Comparison of ENCODE assay signal across 9 cellular contexts in the genomic region with DNA sequence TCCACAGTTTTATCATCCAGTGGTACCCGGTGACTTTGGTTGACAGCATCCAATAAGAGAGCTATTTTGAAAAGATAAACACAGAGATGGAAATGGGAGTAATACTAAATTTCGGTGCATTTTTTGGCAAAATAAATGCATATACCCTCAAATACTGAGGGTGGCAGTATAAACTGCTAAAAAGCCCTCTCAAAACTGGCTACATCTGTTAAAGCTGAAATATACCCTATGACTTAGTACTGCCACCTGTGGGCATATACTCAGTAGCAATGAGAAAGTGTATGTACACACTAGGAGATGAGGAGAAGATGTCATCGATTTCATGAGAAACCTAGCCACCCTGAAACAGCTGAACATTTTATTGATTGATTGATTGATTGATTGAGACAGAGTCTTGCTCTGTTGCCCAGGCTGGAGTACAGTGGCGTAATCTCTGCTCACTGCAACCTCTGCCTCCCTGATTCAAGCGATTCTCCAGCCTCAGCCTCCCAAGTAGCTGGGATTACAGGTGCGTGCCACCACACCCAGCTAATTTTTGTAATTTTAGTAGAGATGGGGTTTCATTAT. TPM values are rescaled to one million over a fixed set of nuclear protein-coding genes. Genes with fewer than 3 reads are reported as not detected.
A peak's percentile ranks its signal among the peaks of the same experiment; 100 is the strongest.
DNase-seq lines count a peak whose midpoint lies in the region; ATAC-seq and TF ChIP-seq lines count a peak whose summit lies in the region.
"Had no signal": no experiment of that assay in that cellular context is flagged by ENCODE, and none has a peak within 500 bp of the region (broad histone marks: within the 10 kb centered on the region; RNA-seq: fewer than 3 reads in every experiment).

No MANE protein-coding gene starts in this region.

- no peak overlapping the region for H3K4me3 ChIP-seq in neural progenitor cell
- H3K4me3 ChIP-seq: BLaER1 had no signal

- no peaks in the 10 kb centered on the region for H3K36me3 Mint-ChIP-seq in neural progenitor cell

- H3K79me2 ChIP-seq in neural progenitor cell (ENCODE audit: low read depth): no peaks in the 10 kb centered on the region

- H4K20me1 ChIP-seq in neural progenitor cell (ENCODE audit: low read depth): no peaks in the 10 kb centered on the region
- H4K20me1 ChIP-seq: BLaER1 had no signal

- DNase-seq in NCI-H1436 (lab: John Stamatoyannopoulos, UW): peak; percentile 9
- no peak for DNase-seq in NCI-H1436 treated with DMSO at 0.1 percent for 48 hours (lab: John Stamatoyannopoulos, UW)
- DNase-seq in HEK293T (ENCODE audit: extremely low spot score): peak; percentile 55
- peak; percentile 29 for DNase-seq in NOMO-1 treated with dmso at 0.1 percent for 144 hours (lab: John Stamatoyannopoulos, UW; ENCODE audit: unreplicated experiment)
- DNase-seq in dermis blood vessel endothelial cell: peak; percentile 83
- no peak for DNase-seq in neural progenitor cell (ENCODE audit: low spot score)
- no peak for DNase-seq in activated effector memory CD4-positive, alpha-beta T cell treated with anti-CD3 and anti-CD28 coated beads, Interleukin-2, amount 50 U/mL, for 16 hours

- no peak overlapping the region for H3K9ac ChIP-seq in neural progenitor cell
- H3K9ac ChIP-seq: BLaER1 had no signal

- peaks cover 9% of the 10 kb centered on the region for H3K27me3 Mint-ChIP-seq in neural progenitor cell (ENCODE audit: insufficient read depth, low read depth)

- CTCF ChIA-PET in HEK293T (lab: Yijun Ruan, JAX): interaction anchor here (0.7 to 1.5 kb wide), 5 partner anchors 12 to 171 kb away, joined by 3 to 6 read pairs (median 4); partner anchors contain the start of gene TMEM128

- TF ChIP-seq CTCF in neural progenitor cell (IDR thresholded peaks at IDR 0.05): peak; percentile 7

- H3K27me3 ChIP-seq in neural progenitor cell: no peaks in the 10 kb centered on the region
- H3K27me3 ChIP-seq: BLaER1 had no signal

- H3K9me3 ChIP-seq in neural progenitor cell (ENCODE audit: low read depth): no peaks in the 10 kb centered on the region
- H3K9me3 ChIP-seq: BLaER1 had no signal

- no peak overlapping the region for H3K27ac Mint-ChIP-seq in neural progenitor cell

- H3K4me1 Mint-ChIP-seq in neural progenitor cell: peaks cover 9% of the 10 kb centered on the region

- no peak overlapping the region for H3K27ac ChIP-seq in neural progenitor cell
- H3K27ac ChIP-seq: BLaER1 had no signal

- no peak overlapping the region for H3K4me2 ChIP-seq in neural progenitor cell
- H3K4me2 ChIP-seq: BLaER1 had no signal

- H3K4me3 Mint-ChIP-seq in neural progenitor cell: no peak overlapping the region

- no peak for ATAC-seq in HG03196 (IDR thresholded peaks at IDR 0.05; ENCODE audit: unreplicated experiment)

- no peaks in the 10 kb centered on the region for H3K9me3 Mint-ChIP-seq in neural progenitor cell

- H3K36me3 ChIP-seq in neural progenitor cell: no peaks in the 10 kb centered on the region

- H3F3A ChIP-seq in neural progenitor cell (ENCODE audit: low read depth): no peaks in the 10 kb centered on the region

- POLR2A ChIA-PET in HEK293T (lab: Yijun Ruan, JAX): interaction anchor here (1.0 to 2.2 kb wide), 2 partner anchors 9 to 12 kb away, joined by 3 to 19 read pairs; partner anchors contain the start of gene TMEM128

- H3K4me1 ChIP-seq in neural progenitor cell: no peaks in the 10 kb centered on the region
- H3K4me1 ChIP-seq: BLaER1 had no signal

- H2AFZ ChIP-seq in neural progenitor cell (replicated peaks): no peak overlapping the region

TF ChIP-seq in HEK293T, 16 proteins besides CTCF, POLR2A, EP300 and RAD21:
- TF ChIP-seq ARNT (IDR thresholded peaks at IDR 0.05): no peak
- TF ChIP-seq CTBP1 (IDR thresholded peaks at IDR 0.05; ENCODE audit: borderline replicate concordance): no peak
- TF ChIP-seq FOXK2 (IDR thresholded peaks at IDR 0.05): no peak
- no peak for TF ChIP-seq ELF4 (IDR thresholded peaks at IDR 0.05)
- TF ChIP-seq, protein P1, sequence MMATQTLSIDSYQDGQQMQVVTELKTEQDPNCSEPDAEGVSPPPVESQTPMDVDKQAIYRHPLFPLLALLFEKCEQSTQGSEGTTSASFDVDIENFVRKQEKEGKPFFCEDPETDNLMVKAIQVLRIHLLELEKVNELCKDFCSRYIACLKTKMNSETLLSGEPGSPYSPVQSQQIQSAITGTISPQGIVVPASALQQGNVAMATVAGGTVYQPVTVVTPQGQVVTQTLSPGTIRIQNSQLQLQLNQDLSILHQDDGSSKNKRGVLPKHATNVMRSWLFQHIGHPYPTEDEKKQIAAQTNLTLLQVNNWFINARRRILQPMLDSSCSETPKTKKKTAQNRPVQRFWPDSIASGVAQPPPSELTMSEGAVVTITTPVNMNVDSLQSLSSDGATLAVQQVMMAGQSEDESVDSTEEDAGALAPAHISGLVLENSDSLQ (IDR thresholded peaks at IDR 0.05): peak; percentile 59
- TF ChIP-seq BHLHE40 (IDR thresholded peaks at IDR 0.05; ENCODE audit: borderline replicate concordance): no peak
- no peak for TF ChIP-seq FOXA1 (IDR thresholded peaks at IDR 0.05)

RNA-seq across cellular contexts. Expression of gene TMEM128, which starts 12.2 kb away (rescaled TPM):
- 13.1 and 15.8 TPM in 2 replicates for total RNA-seq in dermis blood vessel endothelial cell
- 61.3 and 89.3 TPM in 2 replicates for total RNA-seq in neural progenitor cell (ENCODE audit: low replicate concordance)

RNA-seq across cellular contexts. Expression of gene LYAR, which starts 29.7 kb away (rescaled TPM):
- total RNA-seq in dermis blood vessel endothelial cell (18.2 and 18.9 TPM in 2 replicates), neural progenitor cell (ENCODE audit: low replicate concordance) (22.1 and 49.0 TPM in 2 replicates)

RNA-seq across cellular contexts. Expression of gene ZBTB49, which starts 29.8 kb away (rescaled TPM):
- total RNA-seq in dermis blood vessel endothelial cell (4.0 and 4.1 TPM in 2 replicates), neural progenitor cell (ENCODE audit: low replicate concordance) (13.6 and 20.2 TPM in 2 replicates)

RNA-seq across cellular contexts. Expression of gene OTOP1, which starts 33.5 kb away (rescaled TPM):
- total RNA-seq in dermis blood vessel endothelial cell (not detected in 2 replicates), neural progenitor cell (ENCODE audit: low replicate concordance) (not detected in 2 replicates)

Comparison
In these comparisons a context has a peak if more than half of its experiments do, and no peak if none do; other contexts are left out.
1. DNase-seq: peak in NCI-H1436 (single experiment), HEK293T (single experiment), NOMO-1 treated with dmso at 0.1 percent for 144 hours (single experiment) and dermis blood vessel endothelial cell (single experiment); none in NCI-H1436 treated with DMSO at 0.1 percent for 48 hours (single experiment), neural progenitor cell (single experiment) and activated effector memory CD4-positive, alpha-beta T cell treated with anti-CD3 and anti-CD28 coated beads, Interleukin-2, amount 50 U/mL, for 16 hours (single experiment).